In genomic region chr4:26032572-26033320, GRCh38 we compare ENCODE assay signal across 12 cellular contexts.
DNase-seq lines count a peak whose midpoint lies in the region; ATAC-seq and TF ChIP-seq lines count a peak whose summit lies in the region.
"Had no signal": no experiment of that assay in that cellular context is flagged by ENCODE, and none has a peak within 500 bp of the region (broad histone marks: within the 10 kb centered on the region; RNA-seq: fewer than 3 reads in every experiment).

No MANE protein-coding gene starts in this region.

- H3K4me1 ChIP-seq in left ventricle myocardium inferior (peaks cover 18% of the 10 kb centered on the region), stomach smooth muscle (ENCODE audit: control insufficient read depth, insufficient read depth, low read length) (peaks cover 19% of the 10 kb centered on the region)

- ATAC-seq in GM18519 (IDR thresholded peaks at IDR 0.05; ENCODE audit: low FRiP score, unreplicated experiment) (no peak), GM18511 (IDR thresholded peaks at IDR 0.05; ENCODE audit: unreplicated experiment) (no peak)

- TF ChIP-seq CTCF in WERI-Rb-1 (IDR thresholded peaks at IDR 0.05; ENCODE audit: low read depth, low read length), result no peak
- TF ChIP-seq CTCF in left ventricle myocardium inferior (IDR thresholded peaks at IDR 0.05; ENCODE audit: borderline replicate concordance), result no peak

- DNase-seq in DMS153 (lab: John Stamatoyannopoulos, UW), result peak; percentile 28
- no peak for DNase-seq in DMS153 treated with DMSO at 0.1 percent for 48 hours (lab: John Stamatoyannopoulos, UW; ENCODE audit: unreplicated experiment)
- DNase-seq in WERI-Rb-1, result peak; percentile 84
- DNase-seq in left ventricle myocardium inferior, result no peak
- no peak for DNase-seq in OCI-M1 (lab: John Stamatoyannopoulos, UW)
- DNase-seq: activated CD8-positive, alpha-beta memory T cell treated with anti-CD3 and anti-CD28 coated beads, Interleukin-2, amount 50 U/mL, for 48 hours; upper lobe of left lung had no signal

- H3K36me3 ChIP-seq in WERI-Rb-1 (no peaks in the 10 kb centered on the region), left ventricle myocardium inferior (no peaks in the 10 kb centered on the region), stomach smooth muscle (ENCODE audit: control insufficient read depth in 2 of 2, insufficient read depth in 2 of 2, low read length in 2 of 2) (no peaks in the 10 kb centered on the region)
- H3K36me3 ChIP-seq: upper lobe of left lung had no signal

- H3K9me3 ChIP-seq in WERI-Rb-1 (ENCODE audit: severe bottlenecking), result peaks cover 8% of the 10 kb centered on the region
- H3K9me3 ChIP-seq in left ventricle myocardium inferior (replicated peaks), result peaks cover 6% of the 10 kb centered on the region
- H3K9me3 ChIP-seq in stomach smooth muscle (ENCODE audit: control insufficient read depth in 2 of 2, low read length in 2 of 2), result peaks cover 0 to 5% of the 10 kb centered on the region in 2 donors
- H3K9me3 ChIP-seq: upper lobe of left lung had no signal

- intact Hi-C loops in left ventricle myocardium inferior (cut with micrococcal nuclease), result no loop called here

- peak overlapping the region in 1 of 2 donors; percentile 13 for H3K9ac ChIP-seq in stomach smooth muscle (ENCODE audit: low read length in 2 of 2)

- H3K27ac ChIP-seq in WERI-Rb-1, result peak overlapping the region; percentile 87
- peak overlapping the region; percentile 49 for H3K27ac ChIP-seq in left ventricle myocardium inferior (replicated peaks)
- peak overlapping the region; percentile 18 for H3K27ac ChIP-seq in stomach smooth muscle (ENCODE audit: low read length)
- H3K27ac ChIP-seq: 22Rv1, SK-N-MC had no signal

- H3K4me3 ChIP-seq in WERI-Rb-1 (ENCODE audit: low read depth, low read length), result no peak overlapping the region
- no peak overlapping the region for H3K4me3 ChIP-seq in left ventricle myocardium inferior
- no peak overlapping the region for H3K4me3 ChIP-seq in stomach smooth muscle (ENCODE audit: low read length in 2 of 2)
- H3K4me3 ChIP-seq: SK-N-MC, upper lobe of left lung had no signal

- H3K27me3 ChIP-seq in WERI-Rb-1 (ENCODE audit: insufficient read depth, low read depth, severe bottlenecking) (no peaks in the 10 kb centered on the region), left ventricle myocardium inferior (ENCODE audit: low read depth) (peaks cover 23% of the 10 kb centered on the region), stomach smooth muscle (ENCODE audit: control insufficient read depth in 1 of 2, insufficient read depth in 2 of 2, low read length in 2 of 2) (peaks cover 0 to 2% of the 10 kb centered on the region in 2 donors)
- H3K27me3 ChIP-seq: upper lobe of left lung had no signal

Comparison
In these comparisons a context has a peak if more than half of its experiments do, and no peak if none do; other contexts are left out.
1. DNase-seq: peak in DMS153 (single experiment) and WERI-Rb-1 (single experiment); none in DMS153 treated with DMSO at 0.1 percent for 48 hours (single experiment), left ventricle myocardium inferior (single experiment) and OCI-M1 (single experiment).
2. H3K27ac ChIP-seq: peak in every context shown above with its lines; median percentile 87 in WERI-Rb-1; 49 in left ventricle myocardium inferior; 18 in stomach smooth muscle.